In the genomic region with DNA sequence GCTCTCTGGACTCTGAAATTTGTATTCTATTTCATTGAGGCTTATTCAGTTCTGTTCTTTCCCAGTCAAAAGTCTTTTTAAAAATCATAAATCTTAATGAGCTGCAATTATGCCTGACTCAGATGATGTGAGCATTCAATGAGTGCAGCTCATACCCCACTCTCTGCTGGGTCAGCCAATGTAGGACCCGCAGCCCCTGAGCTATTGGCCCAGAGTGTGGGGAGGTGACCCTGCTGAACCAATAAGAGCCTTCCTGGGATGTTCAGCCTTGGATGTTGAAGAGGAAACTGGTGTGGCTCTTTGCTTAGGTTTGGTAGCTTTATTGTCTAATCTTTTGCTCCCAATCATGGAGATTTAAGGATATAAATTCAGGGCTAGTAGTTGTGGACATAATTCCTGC, we compare ENCODE assay signal across 2 cellular contexts.
TF ChIP-seq lines count a peak whose summit lies in the region.

No MANE protein-coding gene starts in this region.

TF ChIP-seq in GM23338, 12 proteins besides CTCF, POLR2A, EP300 and RAD21 (continued from another document):
- TF ChIP-seq, protein P1, sequence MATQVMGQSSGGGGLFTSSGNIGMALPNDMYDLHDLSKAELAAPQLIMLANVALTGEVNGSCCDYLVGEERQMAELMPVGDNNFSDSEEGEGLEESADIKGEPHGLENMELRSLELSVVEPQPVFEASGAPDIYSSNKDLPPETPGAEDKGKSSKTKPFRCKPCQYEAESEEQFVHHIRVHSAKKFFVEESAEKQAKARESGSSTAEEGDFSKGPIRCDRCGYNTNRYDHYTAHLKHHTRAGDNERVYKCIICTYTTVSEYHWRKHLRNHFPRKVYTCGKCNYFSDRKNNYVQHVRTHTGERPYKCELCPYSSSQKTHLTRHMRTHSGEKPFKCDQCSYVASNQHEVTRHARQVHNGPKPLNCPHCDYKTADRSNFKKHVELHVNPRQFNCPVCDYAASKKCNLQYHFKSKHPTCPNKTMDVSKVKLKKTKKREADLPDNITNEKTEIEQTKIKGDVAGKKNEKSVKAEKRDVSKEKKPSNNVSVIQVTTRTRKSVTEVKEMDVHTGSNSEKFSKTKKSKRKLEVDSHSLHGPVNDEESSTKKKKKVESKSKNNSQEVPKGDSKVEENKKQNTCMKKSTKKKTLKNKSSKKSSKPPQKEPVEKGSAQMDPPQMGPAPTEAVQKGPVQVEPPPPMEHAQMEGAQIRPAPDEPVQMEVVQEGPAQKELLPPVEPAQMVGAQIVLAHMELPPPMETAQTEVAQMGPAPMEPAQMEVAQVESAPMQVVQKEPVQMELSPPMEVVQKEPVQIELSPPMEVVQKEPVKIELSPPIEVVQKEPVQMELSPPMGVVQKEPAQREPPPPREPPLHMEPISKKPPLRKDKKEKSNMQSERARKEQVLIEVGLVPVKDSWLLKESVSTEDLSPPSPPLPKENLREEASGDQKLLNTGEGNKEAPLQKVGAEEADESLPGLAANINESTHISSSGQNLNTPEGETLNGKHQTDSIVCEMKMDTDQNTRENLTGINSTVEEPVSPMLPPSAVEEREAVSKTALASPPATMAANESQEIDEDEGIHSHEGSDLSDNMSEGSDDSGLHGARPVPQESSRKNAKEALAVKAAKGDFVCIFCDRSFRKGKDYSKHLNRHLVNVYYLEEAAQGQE (IDR thresholded peaks at IDR 0.05; ENCODE audit: unreplicated experiment) = no peak
- no peak for TF ChIP-seq CREB1 (CRISPR knock-in tag; IDR thresholded peaks at IDR 0.05; ENCODE audit: low read depth)
- TF ChIP-seq, protein P2, sequence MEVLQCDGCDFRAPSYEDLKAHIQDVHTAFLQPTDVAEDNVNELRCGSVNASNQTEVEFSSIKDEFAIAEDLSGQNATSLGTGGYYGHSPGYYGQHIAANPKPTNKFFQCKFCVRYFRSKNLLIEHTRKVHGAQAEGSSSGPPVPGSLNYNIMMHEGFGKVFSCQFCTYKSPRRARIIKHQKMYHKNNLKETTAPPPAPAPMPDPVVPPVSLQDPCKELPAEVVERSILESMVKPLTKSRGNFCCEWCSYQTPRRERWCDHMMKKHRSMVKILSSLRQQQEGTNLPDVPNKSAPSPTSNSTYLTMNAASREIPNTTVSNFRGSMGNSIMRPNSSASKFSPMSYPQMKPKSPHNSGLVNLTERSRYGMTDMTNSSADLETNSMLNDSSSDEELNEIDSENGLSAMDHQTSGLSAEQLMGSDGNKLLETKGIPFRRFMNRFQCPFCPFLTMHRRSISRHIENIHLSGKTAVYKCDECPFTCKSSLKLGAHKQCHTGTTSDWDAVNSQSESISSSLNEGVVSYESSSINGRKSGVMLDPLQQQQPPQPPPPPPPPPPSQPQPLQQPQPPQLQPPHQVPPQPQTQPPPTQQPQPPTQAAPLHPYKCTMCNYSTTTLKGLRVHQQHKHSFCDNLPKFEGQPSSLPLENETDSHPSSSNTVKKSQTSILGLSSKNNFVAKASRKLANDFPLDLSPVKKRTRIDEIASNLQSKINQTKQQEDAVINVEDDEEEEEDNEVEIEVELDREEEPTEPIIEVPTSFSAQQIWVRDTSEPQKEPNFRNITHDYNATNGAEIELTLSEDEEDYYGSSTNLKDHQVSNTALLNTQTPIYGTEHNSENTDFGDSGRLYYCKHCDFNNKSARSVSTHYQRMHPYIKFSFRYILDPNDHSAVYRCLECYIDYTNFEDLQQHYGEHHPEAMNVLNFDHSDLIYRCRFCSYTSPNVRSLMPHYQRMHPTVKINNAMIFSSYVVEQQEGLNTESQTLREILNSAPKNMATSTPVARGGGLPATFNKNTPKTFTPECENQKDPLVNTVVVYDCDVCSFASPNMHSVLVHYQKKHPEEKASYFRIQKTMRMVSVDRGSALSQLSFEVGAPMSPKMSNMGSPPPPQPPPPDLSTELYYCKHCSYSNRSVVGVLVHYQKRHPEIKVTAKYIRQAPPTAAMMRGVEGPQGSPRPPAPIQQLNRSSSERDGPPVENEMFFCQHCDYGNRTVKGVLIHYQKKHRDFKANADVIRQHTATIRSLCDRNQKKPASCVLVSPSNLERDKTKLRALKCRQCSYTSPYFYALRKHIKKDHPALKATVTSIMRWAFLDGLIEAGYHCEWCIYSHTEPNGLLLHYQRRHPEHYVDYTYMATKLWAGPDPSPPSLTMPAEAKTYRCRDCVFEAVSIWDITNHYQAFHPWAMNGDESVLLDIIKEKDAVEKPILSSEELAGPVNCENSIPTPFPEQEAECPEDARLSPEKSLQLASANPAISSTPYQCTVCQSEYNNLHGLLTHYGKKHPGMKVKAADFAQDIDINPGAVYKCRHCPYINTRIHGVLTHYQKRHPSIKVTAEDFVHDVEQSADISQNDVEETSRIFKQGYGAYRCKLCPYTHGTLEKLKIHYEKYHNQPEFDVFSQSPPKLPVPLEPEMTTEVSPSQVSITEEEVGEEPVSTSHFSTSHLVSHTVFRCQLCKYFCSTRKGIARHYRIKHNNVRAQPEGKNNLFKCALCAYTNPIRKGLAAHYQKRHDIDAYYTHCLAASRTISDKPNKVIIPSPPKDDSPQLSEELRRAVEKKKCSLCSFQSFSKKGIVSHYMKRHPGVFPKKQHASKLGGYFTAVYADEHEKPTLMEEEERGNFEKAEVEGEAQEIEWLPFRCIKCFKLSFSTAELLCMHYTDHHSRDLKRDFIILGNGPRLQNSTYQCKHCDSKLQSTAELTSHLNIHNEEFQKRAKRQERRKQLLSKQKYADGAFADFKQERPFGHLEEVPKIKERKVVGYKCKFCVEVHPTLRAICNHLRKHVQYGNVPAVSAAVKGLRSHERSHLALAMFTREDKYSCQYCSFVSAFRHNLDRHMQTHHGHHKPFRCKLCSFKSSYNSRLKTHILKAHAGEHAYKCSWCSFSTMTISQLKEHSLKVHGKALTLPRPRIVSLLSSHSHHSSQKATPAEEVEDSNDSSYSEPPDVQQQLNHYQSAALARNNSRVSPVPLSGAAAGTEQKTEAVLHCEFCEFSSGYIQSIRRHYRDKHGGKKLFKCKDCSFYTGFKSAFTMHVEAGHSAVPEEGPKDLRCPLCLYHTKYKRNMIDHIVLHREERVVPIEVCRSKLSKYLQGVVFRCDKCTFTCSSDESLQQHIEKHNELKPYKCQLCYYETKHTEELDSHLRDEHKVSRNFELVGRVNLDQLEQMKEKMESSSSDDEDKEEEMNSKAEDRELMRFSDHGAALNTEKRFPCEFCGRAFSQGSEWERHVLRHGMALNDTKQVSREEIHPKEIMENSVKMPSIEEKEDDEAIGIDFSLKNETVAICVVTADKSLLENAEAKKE (CRISPR knock-in tag; IDR thresholded peaks at IDR 0.05) = no peak
- TF ChIP-seq ZNF331 (CRISPR knock-in tag; IDR thresholded peaks at IDR 0.05; ENCODE audit: low read depth) = no peak
- TF ChIP-seq, protein P3, sequence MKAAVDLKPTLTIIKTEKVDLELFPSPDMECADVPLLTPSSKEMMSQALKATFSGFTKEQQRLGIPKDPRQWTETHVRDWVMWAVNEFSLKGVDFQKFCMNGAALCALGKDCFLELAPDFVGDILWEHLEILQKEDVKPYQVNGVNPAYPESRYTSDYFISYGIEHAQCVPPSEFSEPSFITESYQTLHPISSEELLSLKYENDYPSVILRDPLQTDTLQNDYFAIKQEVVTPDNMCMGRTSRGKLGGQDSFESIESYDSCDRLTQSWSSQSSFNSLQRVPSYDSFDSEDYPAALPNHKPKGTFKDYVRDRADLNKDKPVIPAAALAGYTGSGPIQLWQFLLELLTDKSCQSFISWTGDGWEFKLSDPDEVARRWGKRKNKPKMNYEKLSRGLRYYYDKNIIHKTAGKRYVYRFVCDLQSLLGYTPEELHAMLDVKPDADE (IDR thresholded peaks at IDR 0.05) = no peak
- TF ChIP-seq EZH2phosphoT487 (IDR thresholded peaks at IDR 0.05; ENCODE audit: unreplicated experiment) = no peak
- no peak for TF ChIP-seq ZNF114 (CRISPR knock-in tag; IDR thresholded peaks at IDR 0.05)

TF ChIP-seq in WTC11, 78 proteins besides CTCF, POLR2A, EP300 and RAD21 (continued from another document):
- TF ChIP-seq, protein P4, sequence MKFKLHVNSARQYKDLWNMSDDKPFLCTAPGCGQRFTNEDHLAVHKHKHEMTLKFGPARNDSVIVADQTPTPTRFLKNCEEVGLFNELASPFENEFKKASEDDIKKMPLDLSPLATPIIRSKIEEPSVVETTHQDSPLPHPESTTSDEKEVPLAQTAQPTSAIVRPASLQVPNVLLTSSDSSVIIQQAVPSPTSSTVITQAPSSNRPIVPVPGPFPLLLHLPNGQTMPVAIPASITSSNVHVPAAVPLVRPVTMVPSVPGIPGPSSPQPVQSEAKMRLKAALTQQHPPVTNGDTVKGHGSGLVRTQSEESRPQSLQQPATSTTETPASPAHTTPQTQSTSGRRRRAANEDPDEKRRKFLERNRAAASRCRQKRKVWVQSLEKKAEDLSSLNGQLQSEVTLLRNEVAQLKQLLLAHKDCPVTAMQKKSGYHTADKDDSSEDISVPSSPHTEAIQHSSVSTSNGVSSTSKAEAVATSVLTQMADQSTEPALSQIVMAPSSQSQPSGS (CRISPR knock-in tag; IDR thresholded peaks at IDR 0.05; ENCODE audit: borderline replicate concordance, low read depth) = no peak
- no peak for TF ChIP-seq ZNF671 (CRISPR knock-in tag; IDR thresholded peaks at IDR 0.05)
- no peak for TF ChIP-seq ZNF121 (CRISPR knock-in tag; IDR thresholded peaks at IDR 0.05)
- TF ChIP-seq, protein P5, sequence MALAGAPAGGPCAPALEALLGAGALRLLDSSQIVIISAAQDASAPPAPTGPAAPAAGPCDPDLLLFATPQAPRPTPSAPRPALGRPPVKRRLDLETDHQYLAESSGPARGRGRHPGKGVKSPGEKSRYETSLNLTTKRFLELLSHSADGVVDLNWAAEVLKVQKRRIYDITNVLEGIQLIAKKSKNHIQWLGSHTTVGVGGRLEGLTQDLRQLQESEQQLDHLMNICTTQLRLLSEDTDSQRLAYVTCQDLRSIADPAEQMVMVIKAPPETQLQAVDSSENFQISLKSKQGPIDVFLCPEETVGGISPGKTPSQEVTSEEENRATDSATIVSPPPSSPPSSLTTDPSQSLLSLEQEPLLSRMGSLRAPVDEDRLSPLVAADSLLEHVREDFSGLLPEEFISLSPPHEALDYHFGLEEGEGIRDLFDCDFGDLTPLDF (CRISPR knock-in tag; IDR thresholded peaks at IDR 0.05) = no peak
- TF ChIP-seq, protein P6, sequence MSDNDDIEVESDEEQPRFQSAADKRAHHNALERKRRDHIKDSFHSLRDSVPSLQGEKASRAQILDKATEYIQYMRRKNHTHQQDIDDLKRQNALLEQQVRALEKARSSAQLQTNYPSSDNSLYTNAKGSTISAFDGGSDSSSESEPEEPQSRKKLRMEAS (CRISPR knock-in tag; IDR thresholded peaks at IDR 0.05) = no peak
- TF ChIP-seq GABPB1 (CRISPR knock-in tag; IDR thresholded peaks at IDR 0.05) = no peak
- TF ChIP-seq SP1 (CRISPR knock-in tag; conservative IDR thresholded peaks at IDR 0.05) = no peak
- TF ChIP-seq ZNF317 (CRISPR knock-in tag; IDR thresholded peaks at IDR 0.05; ENCODE audit: borderline replicate concordance, low read depth) = no peak
- no peak for TF ChIP-seq SMAD4 (CRISPR knock-in tag; IDR thresholded peaks at IDR 0.05)
- TF ChIP-seq NFYB (CRISPR knock-in tag; conservative IDR thresholded peaks at IDR 0.05; ENCODE audit: low read depth) = no peak
- no peak for TF ChIP-seq ZNF263 (CRISPR knock-in tag; IDR thresholded peaks at IDR 0.05; ENCODE audit: low read depth)
- TF ChIP-seq, protein P7, sequence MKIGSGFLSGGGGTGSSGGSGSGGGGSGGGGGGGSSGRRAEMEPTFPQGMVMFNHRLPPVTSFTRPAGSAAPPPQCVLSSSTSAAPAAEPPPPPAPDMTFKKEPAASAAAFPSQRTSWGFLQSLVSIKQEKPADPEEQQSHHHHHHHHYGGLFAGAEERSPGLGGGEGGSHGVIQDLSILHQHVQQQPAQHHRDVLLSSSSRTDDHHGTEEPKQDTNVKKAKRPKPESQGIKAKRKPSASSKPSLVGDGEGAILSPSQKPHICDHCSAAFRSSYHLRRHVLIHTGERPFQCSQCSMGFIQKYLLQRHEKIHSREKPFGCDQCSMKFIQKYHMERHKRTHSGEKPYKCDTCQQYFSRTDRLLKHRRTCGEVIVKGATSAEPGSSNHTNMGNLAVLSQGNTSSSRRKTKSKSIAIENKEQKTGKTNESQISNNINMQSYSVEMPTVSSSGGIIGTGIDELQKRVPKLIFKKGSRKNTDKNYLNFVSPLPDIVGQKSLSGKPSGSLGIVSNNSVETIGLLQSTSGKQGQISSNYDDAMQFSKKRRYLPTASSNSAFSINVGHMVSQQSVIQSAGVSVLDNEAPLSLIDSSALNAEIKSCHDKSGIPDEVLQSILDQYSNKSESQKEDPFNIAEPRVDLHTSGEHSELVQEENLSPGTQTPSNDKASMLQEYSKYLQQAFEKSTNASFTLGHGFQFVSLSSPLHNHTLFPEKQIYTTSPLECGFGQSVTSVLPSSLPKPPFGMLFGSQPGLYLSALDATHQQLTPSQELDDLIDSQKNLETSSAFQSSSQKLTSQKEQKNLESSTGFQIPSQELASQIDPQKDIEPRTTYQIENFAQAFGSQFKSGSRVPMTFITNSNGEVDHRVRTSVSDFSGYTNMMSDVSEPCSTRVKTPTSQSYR (CRISPR knock-in tag; IDR thresholded peaks at IDR 0.05) = no peak
- no peak for TF ChIP-seq IRF2 (CRISPR knock-in tag; IDR thresholded peaks at IDR 0.05; ENCODE audit: borderline replicate concordance, low read depth)
- TF ChIP-seq ZBTB21 (CRISPR knock-in tag; IDR thresholded peaks at IDR 0.05; ENCODE audit: borderline replicate concordance) = no peak
